In genomic region chr12:91743727-91744126, GRCh38 we compare ENCODE assay signal across 16 cellular contexts.
"Had no signal": no experiment of that assay in that cellular context is flagged by ENCODE, and none has a peak within 500 bp of the region (broad histone marks: within the 10 kb centered on the region; RNA-seq: fewer than 3 reads in every experiment).

No MANE protein-coding gene starts in this region.

- H3K4me1 ChIP-seq: esophagus squamous epithelium, foreskin keratinocyte, lower lobe of right lung, psoas muscle, right lobe of liver, suprapubic skin, upper lobe of right lung had no signal

- H3K27ac ChIP-seq: esophagus squamous epithelium, foreskin keratinocyte, lower lobe of right lung, psoas muscle, right lobe of liver, suprapubic skin, upper lobe of right lung had no signal

- H3K9me3 ChIP-seq: esophagus squamous epithelium, lower lobe of right lung, psoas muscle, right lobe of liver, suprapubic skin, upper lobe of right lung had no signal

- H3K4me3 ChIP-seq: esophagus squamous epithelium, lower lobe of right lung, psoas muscle, right lobe of liver, suprapubic skin, upper lobe of right lung had no signal

- H3K36me3 ChIP-seq: esophagus squamous epithelium, lower lobe of right lung, right lobe of liver, suprapubic skin, upper lobe of right lung had no signal

- H3K27me3 ChIP-seq: dorsolateral prefrontal cortex, esophagus squamous epithelium, foreskin keratinocyte, right lobe of liver, suprapubic skin, upper lobe of right lung had no signal

- DNase-seq: activated B cell treated with CpG ODN at 0.5 μM for 24 hours; activated CD4-positive, alpha-beta T cell treated with anti-CD3 and anti-CD28 coated beads, Interleukin-2, amount 10 ng/mL, durations not matched to agents 7 days and 5 days; activated effector memory CD4-positive, alpha-beta T cell treated with Interleukin-2 at 50 U/mL for 16 hours; dorsolateral prefrontal cortex; esophagus squamous epithelium; foreskin keratinocyte; kidney glomerular epithelial cell; lower lobe of right lung; naive thymus-derived CD4-positive, alpha-beta T cell; psoas muscle; right lobe of liver; stimulated activated naive CD4-positive, alpha-beta T cell; T-helper 17 cell; upper lobe of right lung had no signal

- ATAC-seq: activated naive CD4-positive, alpha-beta T cell treated with anti-CD3 and anti-CD28 coated beads, Interleukin-2, amount 50 U/mL, for 72 hours; foreskin keratinocyte; lower lobe of right lung; naive thymus-derived CD4-positive, alpha-beta T cell; psoas muscle; right lobe of liver; T-helper 17 cell; upper lobe of right lung had no signal
